Comparison of ENCODE assay signal across 22 cellular contexts in genomic region chr1:224697888-224698450, GRCh38.
"Had no signal": no experiment of that assay in that cellular context is flagged by ENCODE, and none has a peak within 500 bp of the region (broad histone marks: within the 10 kb centered on the region; RNA-seq: fewer than 3 reads in every experiment).

No MANE protein-coding gene starts in this region.

- H3K9me3 ChIP-seq: gastrocnemius medialis, heart left ventricle, left lung, ovary, right lobe of liver, stomach, thoracic aorta, upper lobe of right lung had no signal

- H3K4me3 ChIP-seq: gastrocnemius medialis, heart left ventricle, left lung, ovary, right lobe of liver, stomach, thoracic aorta, upper lobe of right lung had no signal

- H3K27ac Mint-ChIP-seq: activated naive CD8-positive, alpha-beta T cell; endodermal cell; naive thymus-derived CD4-positive, alpha-beta T cell; stimulated activated effector memory CD8-positive, alpha-beta T cell treated with anti-CD3 and anti-CD28 coated beads, Interleukin-12 subunit alpha, Interleukin-12 subunit beta, amount 100 ng/mL, for 72 hours; T-helper 1 cell treated with Interleukin-12 subunit alpha and Interleukin-12 subunit beta and Interleukin-4 antibody, amounts not matched to agents 30 μg/mL and 1 μg/mL, for 36 hours had no signal

- H3K27me3 ChIP-seq: brain microvascular endothelial cell, gastrocnemius medialis, heart left ventricle, left lung, ovary, right lobe of liver, stomach, upper lobe of right lung had no signal

- H3K27ac ChIP-seq: brain microvascular endothelial cell, epithelial cell of prostate, gastrocnemius medialis, heart left ventricle, left lung, ovary, right lobe of liver, stomach, thoracic aorta, upper lobe of right lung, VCaP had no signal

- H3K36me3 Mint-ChIP-seq: activated naive CD8-positive, alpha-beta T cell; naive thymus-derived CD4-positive, alpha-beta T cell; stimulated activated effector memory CD8-positive, alpha-beta T cell treated with anti-CD3 and anti-CD28 coated beads, Interleukin-12 subunit alpha, Interleukin-12 subunit beta, amount 100 ng/mL, for 72 hours had no signal

- ATAC-seq: gastrocnemius medialis; naive thymus-derived CD4-positive, alpha-beta T cell; right lobe of liver; stimulated activated effector memory CD8-positive, alpha-beta T cell treated with anti-CD3 and anti-CD28 coated beads, Interleukin-12 subunit alpha, Interleukin-12 subunit beta, amount 100 ng/mL, for 72 hours had no signal

- H3K27me3 Mint-ChIP-seq: activated naive CD8-positive, alpha-beta T cell had no signal

- H3K4me1 Mint-ChIP-seq: naive thymus-derived CD4-positive, alpha-beta T cell; stimulated activated effector memory CD8-positive, alpha-beta T cell treated with anti-CD3 and anti-CD28 coated beads, Interleukin-12 subunit alpha, Interleukin-12 subunit beta, amount 100 ng/mL, for 72 hours had no signal

- H3K4me3 Mint-ChIP-seq: activated naive CD8-positive, alpha-beta T cell; endodermal cell; naive thymus-derived CD4-positive, alpha-beta T cell; stimulated activated effector memory CD8-positive, alpha-beta T cell treated with anti-CD3 and anti-CD28 coated beads, Interleukin-12 subunit alpha, Interleukin-12 subunit beta, amount 100 ng/mL, for 72 hours; T-helper 1 cell treated with Interleukin-12 subunit alpha and Interleukin-12 subunit beta and Interleukin-4 antibody, amounts not matched to agents 30 μg/mL and 1 μg/mL, for 36 hours had no signal

- H3K36me3 ChIP-seq: brain microvascular endothelial cell, gastrocnemius medialis, heart left ventricle, left lung, ovary, right lobe of liver, stomach, thoracic aorta, upper lobe of right lung had no signal

- H3K4me1 ChIP-seq: gastrocnemius medialis, heart left ventricle, left lung, right lobe of liver, stomach, upper lobe of right lung had no signal

- DNase-seq: activated CD4-positive, alpha-beta T cell treated with anti-CD3 and anti-CD28 coated beads for 1 hour; activated CD4-positive, alpha-beta T cell treated with anti-CD3 and anti-CD28 coated beads, Interleukin-2, amount 50 U/mL, for 4 hours; amniotic stem cell; central memory CD4-positive, alpha-beta T cell; endodermal cell; gastrocnemius medialis; heart left ventricle; left lung; naive thymus-derived CD4-positive, alpha-beta T cell; ovary; right lobe of liver; small intestine; stimulated activated CD4-positive, alpha-beta T cell treated with anti-CD3 and anti-CD28 coated beads, Interleukin-4, amount 100 ng/mL, for 1 hour; stomach; upper lobe of right lung had no signal
